ENCODE assay signal across 15 cellular contexts in the genomic region with DNA sequence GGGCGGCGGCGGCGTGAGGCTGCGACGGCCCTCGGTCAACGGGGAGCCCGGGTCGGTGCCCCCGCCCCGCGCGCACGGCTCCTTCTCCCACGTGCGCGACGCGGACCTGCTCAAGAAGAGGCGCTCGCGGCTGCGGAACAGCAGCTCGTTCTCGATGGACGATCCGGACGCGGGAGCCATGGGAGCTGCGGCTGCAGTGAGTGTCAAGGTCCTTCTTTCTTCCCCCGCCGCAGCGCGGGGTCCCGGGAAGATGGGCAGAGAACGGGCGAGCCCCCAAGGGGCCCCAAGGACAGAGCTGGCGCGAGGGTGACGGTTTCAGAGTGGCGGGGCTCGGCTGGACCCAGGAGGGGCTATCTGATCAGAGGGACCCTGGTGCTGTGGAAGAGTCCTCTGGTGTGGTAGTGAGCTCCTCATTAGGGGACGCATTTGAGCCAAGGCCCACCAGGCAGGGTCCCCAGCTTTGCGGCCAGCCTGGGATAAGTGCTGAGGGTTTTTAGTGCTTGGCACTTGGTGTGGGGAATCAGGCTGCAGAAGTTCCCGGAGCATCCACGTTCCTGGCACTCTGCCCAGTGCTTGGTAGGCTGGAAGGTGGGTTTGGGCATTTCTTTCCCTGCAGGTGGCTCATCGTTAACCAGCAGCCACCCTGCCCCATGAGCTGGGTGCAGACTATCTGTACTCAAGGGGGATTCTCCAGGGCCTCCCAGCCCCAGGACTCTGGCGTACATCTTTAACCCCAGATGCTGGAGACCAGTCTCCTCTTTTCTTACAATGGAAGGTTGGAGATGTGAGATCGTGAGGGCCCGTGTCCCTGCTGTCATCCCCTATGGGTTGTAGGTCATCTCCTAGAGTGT.
DNase-seq lines count a peak whose midpoint lies in the region; TF ChIP-seq lines count a peak whose summit lies in the region.
"Had no signal": no experiment of that assay in that cellular context is flagged by ENCODE, and none has a peak within 500 bp of the region (broad histone marks: within the 10 kb centered on the region; RNA-seq: fewer than 3 reads in every experiment).

No MANE protein-coding gene starts in this region.

- H3K9me3 ChIP-seq in MM.1S (replicated peaks; ENCODE audit: insufficient read depth, low read length) = no peaks in the 10 kb centered on the region
- H3K9me3 ChIP-seq: vagina had no signal

- peaks cover 23% of the 10 kb centered on the region for H3K79me2 ChIP-seq in MM.1S (ENCODE audit: low read length)

- TF ChIP-seq CTCF in MM.1S (IDR thresholded peaks at IDR 0.05; ENCODE audit: low read length) = no peak

- peak overlapping the region; percentile 14 for H3K4me3 Mint-ChIP-seq in T-helper 2 cell treated with Interferon-gamma antibody and Interleukin-4, amounts not matched to agents 5 μg/mL and 100 μg/mL, for 36 hours

- H3K4me1 ChIP-seq in MM.1S (ENCODE audit: low read length) = peaks cover 33% of the 10 kb centered on the region

- no peak overlapping the region for H3K9ac ChIP-seq in MM.1S (ENCODE audit: low read length)

- peaks cover 25% of the 10 kb centered on the region for H3K4me1 Mint-ChIP-seq in T-helper 2 cell treated with Interferon-gamma antibody and Interleukin-4, amounts not matched to agents 5 μg/mL and 100 μg/mL, for 36 hours (ENCODE audit: low read depth)

- peaks cover 32% of the 10 kb centered on the region for H3F3A ChIP-seq in MM.1S (ENCODE audit: insufficient read depth, low read length)

- peak overlapping the region; percentile 99; the same call in 1 of the 2 replicates for H3K27ac ChIP-seq in MM.1S (ENCODE audit: low read length)
- H3K27ac ChIP-seq: vagina had no signal

- H3K27ac Mint-ChIP-seq in T-helper 2 cell treated with Interferon-gamma antibody and Interleukin-4, amounts not matched to agents 5 μg/mL and 100 μg/mL, for 36 hours = peak overlapping the region; percentile 47

- no peak overlapping the region for H2AFZ ChIP-seq in MM.1S (ENCODE audit: low read length)

- H3K4me2 ChIP-seq in MM.1S (ENCODE audit: low read depth, low read length) = no peak overlapping the region; the same call in 1 of the 2 replicates

- H3K9me2 ChIP-seq in MM.1S (replicated peaks; ENCODE audit: insufficient read depth, low read length) = no peaks in the 10 kb centered on the region

- H3K27me3 Mint-ChIP-seq in T-helper 2 cell treated with Interferon-gamma antibody and Interleukin-4, amounts not matched to agents 5 μg/mL and 100 μg/mL, for 36 hours (ENCODE audit: low read depth) = no peaks in the 10 kb centered on the region
- H3K27me3 Mint-ChIP-seq: naive thymus-derived CD4-positive, alpha-beta T cell had no signal

- H3K4me3 ChIP-seq in MM.1S (ENCODE audit: low read length) = no peak overlapping the region
- H3K4me3 ChIP-seq: vagina had no signal

- H4K20me1 ChIP-seq in MM.1S (ENCODE audit: insufficient read depth, low read length) = no peaks in the 10 kb centered on the region

- H3K36me3 Mint-ChIP-seq in T-helper 2 cell treated with Interferon-gamma antibody and Interleukin-4, amounts not matched to agents 5 μg/mL and 100 μg/mL, for 36 hours (ENCODE audit: low read depth) = peaks cover 44% of the 10 kb centered on the region

- H3K27me3 ChIP-seq in MM.1S (replicated peaks; ENCODE audit: insufficient read depth, low read length) = no peaks in the 10 kb centered on the region
- H3K27me3 ChIP-seq: vagina had no signal

- no peaks in the 10 kb centered on the region for H3K9me3 Mint-ChIP-seq in T-helper 2 cell treated with Interferon-gamma antibody and Interleukin-4, amounts not matched to agents 5 μg/mL and 100 μg/mL, for 36 hours

- no peaks in the 10 kb centered on the region for H3K36me3 ChIP-seq in MM.1S (replicated peaks; ENCODE audit: insufficient read depth, low read length)

- DNase-seq in T-helper 2 cell treated with Interferon-gamma antibody and Interleukin-4, amounts not matched to agents 5 μg/mL and 100 μg/mL, for 36 hours (ENCODE audit: low spot score) = no peak
- no peak for DNase-seq in T-helper 2 cell
- DNase-seq in MM.1S = no peak
- peak; percentile 23 for DNase-seq in cerebellar cortex (ENCODE audit: low spot score)
- DNase-seq in retina = peak; percentile 23
- DNase-seq in SKM-1 (lab: John Stamatoyannopoulos, UW; ENCODE audit: unreplicated experiment) = no peak
- no peak for DNase-seq in iPS-NIHi11 (ENCODE audit: low spot score)
- DNase-seq in stimulated activated CD4-positive, alpha-beta T cell treated with anti-CD3 and anti-CD28 coated beads, Interleukin-4, amount 100 ng/mL, for 24 hours = no peak
- DNase-seq: activated CD8-positive, alpha-beta memory T cell treated with anti-CD3 and anti-CD28 coated beads for 24 hours; DMS53; foreskin melanocyte; naive thymus-derived CD4-positive, alpha-beta T cell; NCI-H1694 treated with DMSO at 0.1 percent for 48 hours; stimulated activated CD4-positive, alpha-beta T cell treated with anti-CD3 and anti-CD28 coated beads, Interleukin-12 subunit alpha, Interleukin-12 subunit beta, amount 100 ng/mL, for 4 hours had no signal

Comparison
In these comparisons a context has a peak if more than half of its experiments do, and no peak if none do; other contexts are left out.
1. DNase-seq: peak in cerebellar cortex (single experiment) and retina (single experiment); none in T-helper 2 cell treated with Interferon-gamma antibody and Interleukin-4, amounts not matched to agents 5 μg/mL and 100 μg/mL, for 36 hours (single experiment), T-helper 2 cell (0 of 5), MM.1S (single experiment), SKM-1 (single experiment), iPS-NIHi11 (single experiment) and stimulated activated CD4-positive, alpha-beta T cell treated with anti-CD3 and anti-CD28 coated beads, Interleukin-4, amount 100 ng/mL, for 24 hours (single experiment).